Comparison of ENCODE assay signal across 8 cellular contexts in genomic region chr5:149551227-149552037, GRCh38. TPM values are rescaled to one million over a fixed set of nuclear protein-coding genes. Genes with fewer than 3 reads are reported as not detected.
DNase-seq lines count a peak whose midpoint lies in the region; ATAC-seq, FAIRE-seq and TF ChIP-seq lines count a peak whose summit lies in the region.

Gene CSNK1A1, minus strand, starts transcription at chr5:149551439. Its CDS starts 475 bp downstream, at chr5:149550964.

- peaks cover 33% of the 10 kb centered on the region for H3K36me3 ChIP-seq in BLaER1

- POLR2A ChIA-PET in activated CD4-positive, alpha-beta T cell treated with anti-CD3 and anti-CD28 coated beads for 36 hours (lab: Charles Lee) = interaction anchor here (0.5 to 3.3 kb wide), 8 partner anchors 11 to 206 kb away, joined by 3 to 31 read pairs (median 4); partner anchors contain the start of genes GRPEL2 and PCYOX1L

- intact Hi-C loops in activated CD4-positive, alpha-beta T cell treated with anti-CD3 and anti-CD28 coated beads for 36 hours (cut with DNase I, micrococcal nuclease) = loop anchor here (1.0 to 2.0 kb wide), 7 partner anchors 25 to 1169 kb away; partner anchors contain the start of genes GRPEL2 (in 2 of the 2), FBXO38 (in 1 of the 2), HMGXB3 (in 1 of the 2) and RPS14 (in 1 of the 2)

- H3K27me3 ChIP-seq in BLaER1 = no peaks in the 10 kb centered on the region

- DNase-seq in GM19239 (ENCODE audit: insufficient read length, low spot score) (peak; percentile 84), NCI-H524 (lab: John Stamatoyannopoulos, UW) (peak; percentile 92 to 98), choroid plexus epithelial cell (ENCODE audit: low read depth) (peak; percentile 99), kidney glomerular epithelial cell (lab: John Stamatoyannopoulos, UW) (peak; percentile 96)
- peak; percentile 100 for DNase-seq in activated CD4-positive, alpha-beta T cell treated with anti-CD3 and anti-CD28 coated beads for 36 hours
- peak; percentile 96 for DNase-seq in stimulated activated CD4-positive, alpha-beta T cell treated with anti-CD3 and anti-CD28 coated beads, Interleukin-1b, Interleukin-23, amount 100 ng/mL, for 1 hour (ENCODE audit: low read depth in 2 of 2)

- CTCF ChIA-PET in activated CD4-positive, alpha-beta T cell treated with anti-CD3 and anti-CD28 coated beads for 36 hours (lab: Charles Lee) = interaction anchor here (0.6 to 2.9 kb wide), 22 partner anchors 8 to 800 kb away, joined by 3 to 20 read pairs (median 4); partner anchors contain the start of genes ARHGEF37 and GRPEL2

- H3K36me3 Mint-ChIP-seq in activated CD4-positive, alpha-beta T cell treated with anti-CD3 and anti-CD28 coated beads for 36 hours (ENCODE audit: low read depth) = peaks cover 41% of the 10 kb centered on the region

- TF ChIP-seq CTCF in choroid plexus epithelial cell (conservative IDR thresholded peaks at IDR 0.05; ENCODE audit: low read depth, low read length) = peak; percentile 90

- peak within 1 kb of the TSS; percentile 98 for H3K27ac ChIP-seq in BLaER1

- H3K4me1 ChIP-seq in BLaER1 = peaks cover 40% of the 10 kb centered on the region

- H3K4me3 Mint-ChIP-seq in activated CD4-positive, alpha-beta T cell treated with anti-CD3 and anti-CD28 coated beads for 36 hours = peak within 1 kb of the TSS; percentile 95

- peak within 1 kb of the TSS; percentile 99 for H3K9ac ChIP-seq in BLaER1

- FAIRE-seq in GM19239 (lab: Jason Lieb, UNC) = peak; percentile 87

- peaks cover 38% of the 10 kb centered on the region for H4K20me1 ChIP-seq in BLaER1

- no peaks in the 10 kb centered on the region for H3K9me3 ChIP-seq in BLaER1

- peak within 1 kb of the TSS; percentile 90 for H3K4me2 ChIP-seq in BLaER1

- no peaks in the 10 kb centered on the region for H3K27me3 Mint-ChIP-seq in activated CD4-positive, alpha-beta T cell treated with anti-CD3 and anti-CD28 coated beads for 36 hours

- H3K4me1 Mint-ChIP-seq in activated CD4-positive, alpha-beta T cell treated with anti-CD3 and anti-CD28 coated beads for 36 hours = peaks cover 27% of the 10 kb centered on the region

- no peaks in the 10 kb centered on the region for H3K9me3 Mint-ChIP-seq in activated CD4-positive, alpha-beta T cell treated with anti-CD3 and anti-CD28 coated beads for 36 hours (ENCODE audit: low read depth)

- peak within 1 kb of the TSS; percentile 100 for H3K27ac Mint-ChIP-seq in activated CD4-positive, alpha-beta T cell treated with anti-CD3 and anti-CD28 coated beads for 36 hours

- H3K4me3 ChIP-seq in BLaER1 = peak within 1 kb of the TSS; percentile 93
- H3K4me3 ChIP-seq in choroid plexus epithelial cell (ENCODE audit: low read depth, low read length) = peak within 1 kb of the TSS; percentile 98

- peak; percentile 91 for ATAC-seq in HG03457 (IDR thresholded peaks at IDR 0.05; ENCODE audit: unreplicated experiment)
- peak; percentile 90 for ATAC-seq in activated CD4-positive, alpha-beta T cell treated with anti-CD3 and anti-CD28 coated beads for 36 hours

RNA-seq across cellular contexts. Expression of gene CSNK1A1, which starts in this region (rescaled TPM):
- 100 to 1,000 TPM; 169 to 203 TPM for total RNA-seq in activated CD4-positive, alpha-beta T cell treated with anti-CD3 and anti-CD28 coated beads for 36 hours

Comparison
In these comparisons a context has a peak if more than half of its experiments do, and no peak if none do; other contexts are left out.
1. Peak in every context shown above with its lines: DNase-seq, ATAC-seq, H3K4me3 ChIP-seq and H3K27ac ChIP-seq.